19 cellular contexts compared by ENCODE assay signal in the genomic region with DNA sequence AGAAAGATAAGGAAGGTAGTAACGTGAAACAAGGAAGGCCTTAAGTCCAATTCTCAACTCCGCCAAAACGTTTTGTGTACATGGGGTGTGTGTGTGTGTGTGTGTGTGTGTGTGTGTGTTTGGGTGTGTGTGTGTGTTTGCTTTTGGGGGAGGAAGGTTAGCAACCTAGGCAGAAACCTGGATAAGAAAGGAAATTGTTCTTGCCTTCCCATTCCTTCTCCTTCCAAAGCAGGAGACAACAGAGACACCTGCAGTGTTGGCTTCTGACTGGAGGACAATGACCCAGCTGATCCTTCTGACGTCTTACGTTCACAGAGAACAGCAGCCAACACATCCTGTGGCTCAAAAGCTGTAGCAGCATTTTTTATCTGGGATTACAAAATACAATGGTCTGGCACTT. TPM values are rescaled to one million over a fixed set of nuclear protein-coding genes. Genes with fewer than 3 reads are reported as not detected.
DNase-seq lines count a peak whose midpoint lies in the region; ATAC-seq and TF ChIP-seq lines count a peak whose summit lies in the region.
"Had no signal": no experiment of that assay in that cellular context is flagged by ENCODE, and none has a peak within 500 bp of the region (broad histone marks: within the 10 kb centered on the region; RNA-seq: fewer than 3 reads in every experiment).

No MANE protein-coding gene starts in this region.

- no peak overlapping the region for H3K4ac ChIP-seq in mesendoderm (ENCODE audit: low read depth, low read length)

- peak in 1 of 3 donors; percentile 18 for TF ChIP-seq POLR2A in body of pancreas (IDR thresholded peaks at IDR 0.05)

- no peak overlapping the region for H3K18ac ChIP-seq in mesendoderm (ENCODE audit: low read length)

- no peak for TF ChIP-seq CTCF in body of pancreas (IDR thresholded peaks at IDR 0.05)
- TF ChIP-seq CTCF in fibroblast of the aortic adventitia (IDR thresholded peaks at IDR 0.05; ENCODE audit: insufficient read depth, low read length), result no peak

- H3K4me1 Mint-ChIP-seq in stimulated activated effector memory CD8-positive, alpha-beta T cell treated with anti-CD3 and anti-CD28 coated beads, Interleukin-12 subunit alpha, Interleukin-12 subunit beta, amount 100 ng/mL, for 72 hours, result peaks cover 11% of the 10 kb centered on the region

- no peaks in the 10 kb centered on the region for H3K79me1 ChIP-seq in mesendoderm (ENCODE audit: low read length)

- H3K4me3 ChIP-seq in body of pancreas, result no peak overlapping the region
- no peak overlapping the region for H3K4me3 ChIP-seq in fibroblast of the aortic adventitia (ENCODE audit: low read depth, low read length)
- no peak overlapping the region for H3K4me3 ChIP-seq in mesendoderm (ENCODE audit: low read length)
- H3K4me3 ChIP-seq in MG63, result no peak overlapping the region
- H3K4me3 ChIP-seq: HAP-1 had no signal

- H4K5ac ChIP-seq in mesendoderm (ENCODE audit: low read length), result no peak overlapping the region

- no peak overlapping the region for H3K23ac ChIP-seq in mesendoderm (ENCODE audit: low read length)

- H3K27ac Mint-ChIP-seq in stimulated activated effector memory CD8-positive, alpha-beta T cell treated with anti-CD3 and anti-CD28 coated beads, Interleukin-12 subunit alpha, Interleukin-12 subunit beta, amount 100 ng/mL, for 72 hours, result peak overlapping the region; percentile 5
- H3K27ac Mint-ChIP-seq: B cell; CD4-positive, CD25-positive, alpha-beta regulatory T cell had no signal

- no peak overlapping the region for H3K4me2 ChIP-seq in mesendoderm (ENCODE audit: low read length)

- H3K27ac ChIP-seq in body of pancreas (peak overlapping the region in 2 of 4 donors; percentile 23 to 76), mesendoderm (ENCODE audit: low read depth, low read length) (peak overlapping the region; percentile 68)

- no peak overlapping the region for H4K8ac ChIP-seq in mesendoderm (ENCODE audit: low read depth, low read length)

- peaks cover 4% of the 10 kb centered on the region for H3K79me2 ChIP-seq in mesendoderm (ENCODE audit: control insufficient read depth, insufficient read depth, low read length)

- H3K56ac ChIP-seq in mesendoderm (ENCODE audit: low read length), result no peak overlapping the region

- intact Hi-C loops in body of pancreas (cut with DNase I), result no loop called here

- H3K36me3 ChIP-seq in body of pancreas (replicated peaks in 1 of 2; ENCODE audit: insufficient read depth in 1 of 2, low read depth in 2 of 2) (no peaks in the 10 kb centered on the region), mesendoderm (ENCODE audit: control insufficient read depth, insufficient read depth, low read length) (no peaks in the 10 kb centered on the region), MG63 (no peaks in the 10 kb centered on the region)
- H3K36me3 ChIP-seq: HAP-1 had no signal

- no peak overlapping the region for H2BK15ac ChIP-seq in mesendoderm (replicated peaks; ENCODE audit: low read depth)

- no peak overlapping the region for H3K4me3 Mint-ChIP-seq in stimulated activated effector memory CD8-positive, alpha-beta T cell treated with anti-CD3 and anti-CD28 coated beads, Interleukin-12 subunit alpha, Interleukin-12 subunit beta, amount 100 ng/mL, for 72 hours
- H3K4me3 Mint-ChIP-seq: B cell had no signal

- H3K4me1 ChIP-seq in body of pancreas (peaks cover 39% of the 10 kb centered on the region), mesendoderm (ENCODE audit: control insufficient read depth, low read depth, low read length) (no peaks in the 10 kb centered on the region)

- ATAC-seq in body of pancreas (peak; percentile 9), GM21576 (IDR thresholded peaks at IDR 0.05; ENCODE audit: unreplicated experiment) (no peak)
- ATAC-seq in stimulated activated effector memory CD8-positive, alpha-beta T cell treated with anti-CD3 and anti-CD28 coated beads, Interleukin-12 subunit alpha, Interleukin-12 subunit beta, amount 100 ng/mL, for 72 hours, result no peak
- ATAC-seq: Panc1 had no signal

- H3K9me3 ChIP-seq in body of pancreas, result no peaks in the 10 kb centered on the region
- no peaks in the 10 kb centered on the region for H3K9me3 ChIP-seq in MG63
- H3K9me3 ChIP-seq: HAP-1 had no signal

- no peak overlapping the region for H2AK5ac ChIP-seq in mesendoderm (ENCODE audit: low read length)

- no peak overlapping the region for H2BK5ac ChIP-seq in mesendoderm (ENCODE audit: low read length)

- H3K27me3 ChIP-seq in body of pancreas (no peaks in the 10 kb centered on the region), mesendoderm (ENCODE audit: insufficient read depth, low read length, poor library complexity) (no peaks in the 10 kb centered on the region), MG63 (peaks cover 6% of the 10 kb centered on the region; the same call in 1 of the 2 replicates)

- no peak overlapping the region for H2BK120ac ChIP-seq in mesendoderm (ENCODE audit: low read depth, low read length)

- DNase-seq in body of pancreas (peak; percentile 24 to 64 (median 29)), fibroblast of the aortic adventitia (ENCODE audit: low read depth) (peak; percentile 13), mesendoderm (peak; percentile 72), MG63 (no peak), ecto neural progenitor cell (ENCODE audit: low spot score) (no peak)
- no peak for DNase-seq in stimulated activated effector memory CD8-positive, alpha-beta T cell treated with anti-CD3 and anti-CD28 coated beads, Interleukin-12 subunit alpha, Interleukin-12 subunit beta, amount 100 ng/mL, for 72 hours (ENCODE audit: low spot score in 2 of 2)
- no peak for DNase-seq in activated effector memory CD4-positive, alpha-beta T cell treated with Interleukin-2 at 50 U/mL for 16 hours
- DNase-seq: Calu3; CD4-positive, CD25-positive, alpha-beta regulatory T cell; DMS53; NCI-H1092 treated with DMSO at 0.1 percent for 48 hours; NCI-H1694 treated with DMSO at 0.1 percent for 48 hours; NCI-H2107; NCI-H2227 treated with DMSO at 0.1 percent for 48 hours; NCI-H524 treated with DMSO at 0.1 percent for 48 hours had no signal

- no peak overlapping the region for H3K9ac ChIP-seq in mesendoderm (ENCODE audit: low read length)

- peaks cover 3% of the 10 kb centered on the region for H3K36me3 Mint-ChIP-seq in stimulated activated effector memory CD8-positive, alpha-beta T cell treated with anti-CD3 and anti-CD28 coated beads, Interleukin-12 subunit alpha, Interleukin-12 subunit beta, amount 100 ng/mL, for 72 hours
- H3K36me3 Mint-ChIP-seq: CD4-positive, CD25-positive, alpha-beta regulatory T cell had no signal

- WGBS in body of pancreas, 2 donors, result 22 to 23% methylated on average over 5 of the region's 5 CpGs
- WGBS in mesendoderm (ENCODE audit: extremely low coverage, insufficient coverage, low lambda C conversion rate), result no CpG with 5 or more reads among the region's 5 CpGs

- no peaks in the 10 kb centered on the region for H3K9me3 Mint-ChIP-seq in stimulated activated effector memory CD8-positive, alpha-beta T cell treated with anti-CD3 and anti-CD28 coated beads, Interleukin-12 subunit alpha, Interleukin-12 subunit beta, amount 100 ng/mL, for 72 hours

RNA-seq across cellular contexts. Expression of a gene that starts 4.1 kb away (rescaled TPM):
- total RNA-seq in body of pancreas (100 to 1,000 TPM in 1 of 2 donors, 10 to 100 TPM in 1; 52.4 to 118 TPM), fibroblast of the aortic adventitia (ENCODE audit: low replicate concordance) (258 and 719 TPM in 2 replicates)
- polyA plus RNA-seq in mesendoderm (2013, experiment 1 of 2), result 180 TPM
- 173 TPM for polyA plus RNA-seq in mesendoderm (2013, experiment 2 of 2)
- 134 and 208 TPM in 2 replicates for total RNA-seq in MG63 (2014; rRNA removed; shearing (Covaris generic); ENCODE audit: low replicate concordance)

RNA-seq across cellular contexts. Expression of a gene that starts 26.6 kb away (rescaled TPM):
- total RNA-seq in body of pancreas (1 to 10 TPM; 2.0 to 4.2 TPM), fibroblast of the aortic adventitia (ENCODE audit: low replicate concordance) (8.5 and 9.1 TPM in 2 replicates)
- polyA plus RNA-seq in mesendoderm (2013, experiment 1 of 2), result 17.2 TPM
- 16.7 TPM for polyA plus RNA-seq in mesendoderm (2013, experiment 2 of 2)
- total RNA-seq in MG63 (2014; rRNA removed; shearing (Covaris generic); ENCODE audit: low replicate concordance), result 16.4 and 62.7 TPM in 2 replicates

RNA-seq across cellular contexts. Expression of a gene that starts 27.2 kb away (rescaled TPM):
- total RNA-seq in body of pancreas, result not detected
- 1.2 and 37.2 TPM in 2 replicates for total RNA-seq in fibroblast of the aortic adventitia (ENCODE audit: low replicate concordance)
- 58.8 TPM for polyA plus RNA-seq in mesendoderm (2013, experiment 1 of 2)
- polyA plus RNA-seq in mesendoderm (2013, experiment 2 of 2), result 57.7 TPM
- 73.4 and 102 TPM in 2 replicates for total RNA-seq in MG63 (2014; rRNA removed; shearing (Covaris generic); ENCODE audit: low replicate concordance)

Comparison
In these comparisons a context has a peak if more than half of its experiments do, and no peak if none do; other contexts are left out.
1. DNase-seq: peak in body of pancreas (4 of 4), fibroblast of the aortic adventitia (single experiment) and mesendoderm (single experiment); none in stimulated activated effector memory CD8-positive, alpha-beta T cell treated with anti-CD3 and anti-CD28 coated beads, Interleukin-12 subunit alpha, Interleukin-12 subunit beta, amount 100 ng/mL, for 72 hours (0 of 2), activated effector memory CD4-positive, alpha-beta T cell treated with Interleukin-2 at 50 U/mL for 16 hours (single experiment), MG63 (single experiment) and ecto neural progenitor cell (single experiment).